In genomic region chr15:63124506-63124905, GRCh38 we compare ENCODE assay signal across 1 cellular context.
TF ChIP-seq lines count a peak whose summit lies in the region.

No MANE protein-coding gene starts in this region.

TF ChIP-seq in IMR-90, 13 proteins besides CTCF, POLR2A, EP300 and RAD21:
- TF ChIP-seq CEBPB (IDR thresholded peaks at IDR 0.05; ENCODE audit: low read depth, low read length) (no peak), CHD1 (IDR thresholded peaks at IDR 0.05; ENCODE audit: low read depth, low read length) (no peak), MAZ (IDR thresholded peaks at IDR 0.05; ENCODE audit: borderline replicate concordance, low read depth, low read length) (no peak), MXI1 (IDR thresholded peaks at IDR 0.05; ENCODE audit: borderline replicate concordance, low read depth, low read length) (no peak), SMC3 (IDR thresholded peaks at IDR 0.05; ENCODE audit: low read depth, low read length) (no peak), ELK1 (IDR thresholded peaks at IDR 0.05; ENCODE audit: borderline replicate concordance, low read depth, low read length) (no peak), BHLHE40 (IDR thresholded peaks at IDR 0.05; ENCODE audit: low read depth, low read length) (no peak)
